Comparison of ENCODE assay signal across 16 cellular contexts in the genomic region with DNA sequence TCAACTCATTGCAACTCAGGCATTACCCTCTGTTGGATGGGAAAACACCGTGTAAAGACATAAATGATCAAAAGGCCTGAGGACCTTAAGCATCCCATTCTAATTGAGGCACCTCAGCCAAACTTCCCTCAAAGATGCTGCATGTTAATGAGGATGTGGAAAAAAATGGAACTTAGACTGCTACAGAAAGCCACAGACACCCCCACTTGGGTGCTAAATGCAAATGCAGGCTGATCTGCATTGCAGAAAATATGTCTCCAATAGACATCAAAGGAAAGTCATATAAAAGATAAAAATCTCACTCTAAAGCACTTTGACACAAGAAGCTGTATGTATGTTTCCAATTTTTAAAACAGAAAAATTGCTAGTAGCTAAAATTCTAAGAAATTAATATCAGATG.
DNase-seq lines count a peak whose midpoint lies in the region; FAIRE-seq and TF ChIP-seq lines count a peak whose summit lies in the region.
"Had no signal": no experiment of that assay in that cellular context is flagged by ENCODE, and none has a peak within 500 bp of the region (broad histone marks: within the 10 kb centered on the region; RNA-seq: fewer than 3 reads in every experiment).

No MANE protein-coding gene starts in this region.

- no peaks in the 10 kb centered on the region for H3K27me3 ChIP-seq in mesendoderm (ENCODE audit: insufficient read depth, low read length, poor library complexity)
- H3K27me3 ChIP-seq: tibial nerve had no signal

- H3K9me3 Mint-ChIP-seq in type B pancreatic cell: no peaks in the 10 kb centered on the region
- H3K9me3 Mint-ChIP-seq: activated CD4-positive, alpha-beta memory T cell treated with anti-CD3 and anti-CD28 coated beads, Interleukin-2, amount 10 ng/mL, durations not matched to agents 7 days and 5 days had no signal

- no peak overlapping the region for H3K4ac ChIP-seq in mesendoderm (ENCODE audit: low read depth, low read length)

- TF ChIP-seq CTCF in type B pancreatic cell (conservative IDR thresholded peaks at IDR 0.05): no peak

- no peak overlapping the region for H3K56ac ChIP-seq in mesendoderm (ENCODE audit: low read length)

- H3K4me1 Mint-ChIP-seq in type B pancreatic cell (ENCODE audit: unreplicated experiment): no peaks in the 10 kb centered on the region
- H3K4me1 Mint-ChIP-seq: activated CD4-positive, alpha-beta memory T cell treated with anti-CD3 and anti-CD28 coated beads, Interleukin-2, amount 10 ng/mL, durations not matched to agents 7 days and 5 days had no signal

- no peak for TF ChIP-seq POLR2A in H54 (IDR thresholded peaks at IDR 0.05; ENCODE audit: low read depth, low read length)

- H3K4me2 ChIP-seq in mesendoderm (ENCODE audit: low read length): no peak overlapping the region

- H3K79me1 ChIP-seq in mesendoderm (ENCODE audit: low read length): no peaks in the 10 kb centered on the region

- peak; percentile 30 for DNase-seq in NCI-H82 (lab: John Stamatoyannopoulos, UW)
- DNase-seq in NCI-H82 treated with DMSO at 0.1 percent for 48 hours (lab: John Stamatoyannopoulos, UW; ENCODE audit: unreplicated experiment): no peak
- DNase-seq in H54 (ENCODE audit: insufficient read length, low spot score): no peak
- DNase-seq in MV-4-11 (lab: John Stamatoyannopoulos, UW): peak; percentile 10
- DNase-seq in mesendoderm: peak; percentile 18
- DNase-seq in stimulated activated CD4-positive, alpha-beta T cell treated with anti-CD3 and anti-CD28 coated beads, Interleukin-4, amount 100 ng/mL, for 1 hour: no peak
- no peak for DNase-seq in type B pancreatic cell (ENCODE audit: extremely low spot score, unreplicated experiment)
- DNase-seq in hippocampal formation (lab: John Stamatoyannopoulos, UW): no peak
- DNase-seq: ACHN; activated CD4-positive, alpha-beta memory T cell treated with anti-CD3 and anti-CD28 coated beads, Interleukin-2, amount 10 ng/mL, durations not matched to agents 7 days and 5 days; activated effector memory CD4-positive, alpha-beta T cell treated with Interleukin-2 at 50 U/mL for 16 hours; midbrain; T1000 had no signal

- H3K4me3 ChIP-seq in mesendoderm (ENCODE audit: low read length): no peak overlapping the region
- H3K4me3 ChIP-seq: tibial nerve had no signal

- no peaks in the 10 kb centered on the region for H3K79me2 ChIP-seq in mesendoderm (ENCODE audit: control insufficient read depth, insufficient read depth, low read length)

- peak; percentile 62 for FAIRE-seq in H54 (lab: Jason Lieb, UNC)

- no peak overlapping the region for H2BK15ac ChIP-seq in mesendoderm (replicated peaks; ENCODE audit: low read depth)

- H3K27ac ChIP-seq in mesendoderm (ENCODE audit: low read depth, low read length): no peak overlapping the region
- H3K27ac ChIP-seq: RWPE1, tibial nerve had no signal

- H4K5ac ChIP-seq in mesendoderm (ENCODE audit: low read length): no peak overlapping the region

- no peak overlapping the region for H4K8ac ChIP-seq in mesendoderm (ENCODE audit: low read depth, low read length)

- H3K27ac Mint-ChIP-seq in type B pancreatic cell: no peak overlapping the region
- H3K27ac Mint-ChIP-seq: activated CD4-positive, alpha-beta memory T cell treated with anti-CD3 and anti-CD28 coated beads, Interleukin-2, amount 10 ng/mL, durations not matched to agents 7 days and 5 days had no signal

- H3K23ac ChIP-seq in mesendoderm (ENCODE audit: low read length): no peak overlapping the region

- H3K27me3 Mint-ChIP-seq in type B pancreatic cell: no peaks in the 10 kb centered on the region
- H3K27me3 Mint-ChIP-seq: activated CD4-positive, alpha-beta memory T cell treated with anti-CD3 and anti-CD28 coated beads, Interleukin-2, amount 10 ng/mL, durations not matched to agents 7 days and 5 days had no signal

- H3K9ac ChIP-seq in mesendoderm (ENCODE audit: low read length): no peak overlapping the region

- no CpG with 5 or more reads among the region's 1 CpG for WGBS in mesendoderm (ENCODE audit: extremely low coverage, insufficient coverage, low lambda C conversion rate)

- H3K18ac ChIP-seq in mesendoderm (ENCODE audit: low read length): no peak overlapping the region

- no peak overlapping the region for H2BK5ac ChIP-seq in mesendoderm (ENCODE audit: low read length)

- no peaks in the 10 kb centered on the region for H3K36me3 Mint-ChIP-seq in type B pancreatic cell

- no peak overlapping the region for H2BK120ac ChIP-seq in mesendoderm (ENCODE audit: low read depth, low read length)

- H3K36me3 ChIP-seq in mesendoderm (ENCODE audit: control insufficient read depth, insufficient read depth, low read length): no peaks in the 10 kb centered on the region
- H3K36me3 ChIP-seq: tibial nerve had no signal

- no peak overlapping the region for H2AK5ac ChIP-seq in mesendoderm (ENCODE audit: low read length)

- H3K4me3 Mint-ChIP-seq in type B pancreatic cell: no peak overlapping the region
- H3K4me3 Mint-ChIP-seq: activated CD4-positive, alpha-beta memory T cell treated with anti-CD3 and anti-CD28 coated beads, Interleukin-2, amount 10 ng/mL, durations not matched to agents 7 days and 5 days had no signal

- H3K4me1 ChIP-seq in mesendoderm (ENCODE audit: control insufficient read depth, low read depth, low read length): peaks cover 3% of the 10 kb centered on the region
- H3K4me1 ChIP-seq: Caco-2, tibial nerve had no signal

Comparison
In these comparisons a context has a peak if more than half of its experiments do, and no peak if none do; other contexts are left out.
1. DNase-seq: peak in NCI-H82 (single experiment), MV-4-11 (single experiment) and mesendoderm (single experiment); none in NCI-H82 treated with DMSO at 0.1 percent for 48 hours (single experiment), H54 (single experiment), stimulated activated CD4-positive, alpha-beta T cell treated with anti-CD3 and anti-CD28 coated beads, Interleukin-4, amount 100 ng/mL, for 1 hour (single experiment), type B pancreatic cell (single experiment) and hippocampal formation (0 of 2).